Comparison of ENCODE assay signal across 22 cellular contexts in the genomic region with DNA sequence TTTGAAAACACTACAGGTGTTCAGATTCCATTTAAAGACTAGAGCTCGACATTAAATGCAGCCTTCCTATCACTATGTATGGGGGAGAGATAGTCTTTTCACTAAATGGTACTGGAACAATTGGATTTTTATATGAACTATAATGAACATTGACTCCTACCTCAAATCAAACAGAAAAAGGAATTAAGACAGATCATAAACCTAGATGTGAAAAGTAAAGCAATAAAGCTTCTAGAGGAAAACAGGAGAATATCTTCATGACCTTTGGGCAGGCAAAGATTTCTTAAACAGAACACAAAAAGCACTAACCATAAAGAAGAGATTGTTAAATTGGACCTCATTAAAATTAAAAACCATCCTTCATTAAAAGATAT. TPM values are rescaled to one million over a fixed set of nuclear protein-coding genes. Genes with fewer than 3 reads are reported as not detected.
DNase-seq lines count a peak whose midpoint lies in the region; ATAC-seq, FAIRE-seq and TF ChIP-seq lines count a peak whose summit lies in the region.
"Had no signal": no experiment of that assay in that cellular context is flagged by ENCODE, and none has a peak within 500 bp of the region (broad histone marks: within the 10 kb centered on the region; RNA-seq: fewer than 3 reads in every experiment).

No MANE protein-coding gene starts in this region.

- TF ChIP-seq RAD21 in A549 (conservative IDR thresholded peaks at IDR 0.05 in 1 of 2, IDR thresholded peaks at IDR 0.05 in 1 of 2): no peak

- TF ChIP-seq POLR2A in A549 (IDR thresholded peaks at IDR 0.05; ENCODE audit: low read length) (no peak), GM12892 (IDR thresholded peaks at IDR 0.05; ENCODE audit: low read depth, low read length) (no peak)

- no peak for TF ChIP-seq CTCF in A549 (IDR thresholded peaks at IDR 0.05)

- POLR2A ChIA-PET in A549 (lab: Yijun Ruan, JAX): no interaction called here

- H3K4me2 ChIP-seq in A549 (no peak overlapping the region), mesenchymal stem cell (ENCODE audit: low read length, poor library complexity, severe bottlenecking) (no peak overlapping the region)

- ATAC-seq in A549 (no peak), HG03039 (IDR thresholded peaks at IDR 0.05; ENCODE audit: unreplicated experiment) (no peak)

- H3K9ac ChIP-seq in mesenchymal stem cell (ENCODE audit: low read length) (peak overlapping the region; percentile 61), subcutaneous abdominal adipose tissue (ENCODE audit: low read length in 5 of 5) (no peak overlapping the region)

- no peak for DNase-seq in A549 (ENCODE audit: low read depth in 1 of 2, low spot score in 1 of 2)
- DNase-seq in GM12892 (ENCODE audit: insufficient read length): no peak
- no peak for DNase-seq in mesenchymal stem cell
- no peak for DNase-seq in posterior cingulate gyrus
- DNase-seq in NCI-H2171 (lab: John Stamatoyannopoulos, UW): no peak
- DNase-seq: C1 segment of cervical spinal cord; CD4-positive, alpha-beta memory T cell; COR-L47; HCEC 1CT; IMR-90; KG1; MG63; NCI-H1105 treated with DMSO at 0.1 percent for 48 hours; NCI-H2029; NCI-H2227 treated with DMSO at 0.1 percent for 48 hours; NCI-H69; RPMI8226; SHP77 had no signal

- no peak overlapping the region for H2AFZ ChIP-seq in mesenchymal stem cell (ENCODE audit: low read depth, low read length)

- no peak overlapping the region for H3K27ac ChIP-seq in A549
- H3K27ac ChIP-seq in mesenchymal stem cell (ENCODE audit: low read length, poor library complexity, severe bottlenecking): no peak overlapping the region
- H3K27ac ChIP-seq in subcutaneous abdominal adipose tissue (ENCODE audit: low read depth, low read length): peak overlapping the region; percentile 30

- H2BK5ac ChIP-seq in mesenchymal stem cell (ENCODE audit: low read depth, low read length, poor library complexity, severe bottlenecking): no peak overlapping the region

- H3K27me3 ChIP-seq in mesenchymal stem cell (ENCODE audit: control insufficient read depth in 1 of 2, insufficient read depth in 1 of 2, low read length in 2 of 2) (no peaks in the 10 kb centered on the region), subcutaneous abdominal adipose tissue (ENCODE audit: control insufficient read depth in 5 of 5, insufficient read depth in 4 of 5, low read length in 5 of 5) (no peaks in the 10 kb centered on the region)
- H3K27me3 ChIP-seq: MG63 had no signal

- TF ChIP-seq EP300 in A549 (IDR thresholded peaks at IDR 0.05): no peak

- 23% methylated on average over 1 of the region's 1 CpG for WGBS in A549 (ENCODE audit: missing lambda C conversion rate)
- no CpG with 5 or more reads among the region's 1 CpG for WGBS in mesenchymal stem cell

- H3K36me3 ChIP-seq in mesenchymal stem cell (ENCODE audit: control insufficient read depth in 1 of 2, insufficient read depth in 2 of 2, low read depth in 1 of 2, low read length in 2 of 2) (no peaks in the 10 kb centered on the region), subcutaneous abdominal adipose tissue (ENCODE audit: control insufficient read depth in 5 of 5, insufficient read depth in 5 of 5, low read length in 5 of 5) (no peaks in the 10 kb centered on the region)
- H3K36me3 ChIP-seq: MG63 had no signal

- peak; percentile 61 for FAIRE-seq in A549 (lab: Jason Lieb, UNC)
- FAIRE-seq in GM12892 (lab: Jason Lieb, UNC): peak; percentile 58
- FAIRE-seq: G401.6, H1 had no signal

- intact Hi-C loops in posterior cingulate gyrus (cut with DNase I): no loop called here

- H2BK120ac ChIP-seq in mesenchymal stem cell (ENCODE audit: low read depth, low read length): no peak overlapping the region

- H3K18ac ChIP-seq in mesenchymal stem cell (ENCODE audit: low read depth in 1 of 2, low read length in 2 of 2): no peak overlapping the region

- no peak overlapping the region for H3K4me3 ChIP-seq in A549
- no peak overlapping the region for H3K4me3 ChIP-seq in mesenchymal stem cell (ENCODE audit: insufficient read depth in 1 of 2, low read depth in 1 of 2, low read length in 2 of 2)
- no peak overlapping the region for H3K4me3 ChIP-seq in subcutaneous abdominal adipose tissue (ENCODE audit: low read depth in 1 of 5, low read length in 5 of 5)
- H3K4me3 ChIP-seq: MG63 had no signal

- no peak overlapping the region for H4K8ac ChIP-seq in mesenchymal stem cell (ENCODE audit: low read length)

- H3K23ac ChIP-seq in mesenchymal stem cell (ENCODE audit: low read length in 2 of 2): no peak overlapping the region

- H3K9me3 ChIP-seq in A549 (no peaks in the 10 kb centered on the region), mesenchymal stem cell (ENCODE audit: control insufficient read depth, low read length) (peaks cover 4% of the 10 kb centered on the region), subcutaneous abdominal adipose tissue (ENCODE audit: control insufficient read depth in 5 of 5, low read length in 5 of 5) (peaks cover 0 to 13% (median 5%) of the 10 kb centered on the region in 5 donors)
- H3K9me3 ChIP-seq: MG63 had no signal

- H3K14ac ChIP-seq in mesenchymal stem cell (ENCODE audit: low read length in 2 of 2): no peak overlapping the region

- H2AK5ac ChIP-seq in mesenchymal stem cell (ENCODE audit: low read length, severe bottlenecking): no peak overlapping the region

- H4K91ac ChIP-seq in mesenchymal stem cell (ENCODE audit: low read length): no peak overlapping the region

- H3K4ac ChIP-seq in mesenchymal stem cell (ENCODE audit: low read depth in 1 of 2, low read length in 2 of 2): no peak overlapping the region

- no peak overlapping the region for H2BK12ac ChIP-seq in mesenchymal stem cell (ENCODE audit: low read length in 2 of 2)

- H3K79me1 ChIP-seq in mesenchymal stem cell (replicated peaks; ENCODE audit: low read length, poor library complexity, severe bottlenecking): no peaks in the 10 kb centered on the region

- CTCF ChIA-PET in A549 (lab: Yijun Ruan, JAX): interaction anchor here (0.8 to 6.3 kb wide), 6 partner anchors 13 to 169 kb away, joined by 3 to 42 read pairs (median 4); a partner anchor contains a TSS

- H3K4me1 ChIP-seq in A549: no peaks in the 10 kb centered on the region
- no peaks in the 10 kb centered on the region for H3K4me1 ChIP-seq in mesenchymal stem cell (ENCODE audit: control insufficient read depth, insufficient read depth, low read depth, low read length)
- H3K4me1 ChIP-seq in subcutaneous abdominal adipose tissue (ENCODE audit: control insufficient read depth in 5 of 5, insufficient read depth in 5 of 5, low read length in 5 of 5): peaks cover 0 to 6% (median 3%) of the 10 kb centered on the region in 5 donors

- H2BK15ac ChIP-seq in mesenchymal stem cell (ENCODE audit: low read depth, poor library complexity, severe bottlenecking): no peak overlapping the region

TF ChIP-seq in A549, 52 proteins besides CTCF, POLR2A, EP300 and RAD21:
- no peak for TF ChIP-seq NPAS2 (CRISPR knock-in tag; IDR thresholded peaks at IDR 0.05; ENCODE audit: borderline replicate concordance)
- TF ChIP-seq, protein P1, sequence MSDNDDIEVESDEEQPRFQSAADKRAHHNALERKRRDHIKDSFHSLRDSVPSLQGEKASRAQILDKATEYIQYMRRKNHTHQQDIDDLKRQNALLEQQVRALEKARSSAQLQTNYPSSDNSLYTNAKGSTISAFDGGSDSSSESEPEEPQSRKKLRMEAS (IDR thresholded peaks at IDR 0.05): no peak
- no peak for TF ChIP-seq KDM5A (IDR thresholded peaks at IDR 0.05)
- no peak for TF ChIP-seq KDM1A (IDR thresholded peaks at IDR 0.05; ENCODE audit: low read depth)
- TF ChIP-seq HOXB13 (CRISPR knock-in tag; IDR thresholded peaks at IDR 0.05; ENCODE audit: low read depth): no peak
- TF ChIP-seq EHF (CRISPR knock-in tag; IDR thresholded peaks at IDR 0.05): no peak
- TF ChIP-seq TP53 (CRISPR knock-in tag; IDR thresholded peaks at IDR 0.05): no peak
- no peak for TF ChIP-seq MAFK (IDR thresholded peaks at IDR 0.05; ENCODE audit: partially characterized antibody)
- no peak for TF ChIP-seq RCOR1 (IDR thresholded peaks at IDR 0.05; ENCODE audit: low read depth, low read length)
- no peak for TF ChIP-seq HEYL (CRISPR knock-in tag; IDR thresholded peaks at IDR 0.05)
- TF ChIP-seq, protein P2, sequence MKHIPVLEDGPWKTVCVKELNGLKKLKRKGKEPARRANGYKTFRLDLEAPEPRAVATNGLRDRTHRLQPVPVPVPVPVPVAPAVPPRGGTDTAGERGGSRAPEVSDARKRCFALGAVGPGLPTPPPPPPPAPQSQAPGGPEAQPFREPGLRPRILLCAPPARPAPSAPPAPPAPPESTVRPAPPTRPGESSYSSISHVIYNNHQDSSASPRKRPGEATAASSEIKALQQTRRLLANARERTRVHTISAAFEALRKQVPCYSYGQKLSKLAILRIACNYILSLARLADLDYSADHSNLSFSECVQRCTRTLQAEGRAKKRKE (CRISPR knock-in tag; IDR thresholded peaks at IDR 0.05; ENCODE audit: low read depth): no peak
- no peak for TF ChIP-seq ESRRA (IDR thresholded peaks at IDR 0.05; ENCODE audit: borderline replicate concordance, low read length)
- no peak for TF ChIP-seq RNF2 (IDR thresholded peaks at IDR 0.05; ENCODE audit: borderline replicate concordance, low read depth)
- no peak for TF ChIP-seq ZFP36 (IDR thresholded peaks at IDR 0.05; ENCODE audit: borderline replicate concordance, partially characterized antibody)
- TF ChIP-seq JUNB (IDR thresholded peaks at IDR 0.05): no peak

RNA-seq across cellular contexts. Expression of a gene that starts 18.8 kb away (rescaled TPM):
- polyA plus RNA-seq in A549 (2011; rRNA removed) (0.08 and 0.09 TPM in 2 replicates), A549 (2017; fragmentation: RNase III; extraction: RNeasy Plus Mini Kit Qiagen cat#74134 plus additional on column Dnase treatment) (0.13 to 0.18 TPM (median 0.17 TPM) in 3 replicates)
- polyA plus RNA-seq in A549 (2012; cell fraction: cytosol; rRNA removed): 0.23 and 0.24 TPM in 2 replicates
- polyA plus RNA-seq in A549 (2012; cell fraction: nucleus; rRNA removed): 0.21 and 0.37 TPM in 2 replicates
- 0.10 and 0.12 TPM in 2 replicates for polyA minus RNA-seq in A549 (2011; rRNA and poly(A)+ RNA removed)
- not detected for polyA plus RNA-seq in GM12892 (2012; ENCODE audit: missing spikeins)
- not detected for polyA plus RNA-seq in mesenchymal stem cell (2013, experiment 1 of 2)
- not detected for polyA plus RNA-seq in mesenchymal stem cell (2013, experiment 2 of 2)
- polyA plus RNA-seq: IMR-90 had no signal
